Comparison of ENCODE assay signal across 8 cellular contexts in genomic region chr14:35826218-35826951, GRCh38. TPM values are rescaled to one million over a fixed set of nuclear protein-coding genes. Genes with fewer than 3 reads are reported as not detected.
A peak's percentile ranks its signal among the peaks of the same experiment; 100 is the strongest.
DNase-seq lines count a peak whose midpoint lies in the region; ATAC-seq and TF ChIP-seq lines count a peak whose summit lies in the region.

Gene BRMS1L (plus strand): TSS chr14:35826338. CDS start chr14:35826517, 179 bp downstream.

- peak in 3 of 6 experiments; percentile 36 to 45 (median 37) for TF ChIP-seq CTCF in upper lobe of left lung (IDR thresholded peaks at IDR 0.05)

- TF ChIP-seq EP300 in upper lobe of left lung (IDR thresholded peaks at IDR 0.05) = no peak

- H3K36me3 ChIP-seq in upper lobe of left lung = peaks cover 0 to 2% (median 0%) of the 10 kb centered on the region in 4 donors

- ATAC-seq in HG02884 (IDR thresholded peaks at IDR 0.05; ENCODE audit: unreplicated experiment) (peak; percentile 95), left cardiac atrium (peak; percentile 98 to 99), upper lobe of left lung (ENCODE audit: low FRiP score in 2 of 2) (peak; percentile 99 to 100)

- TF ChIP-seq POLR2A in GM15510 (IDR thresholded peaks at IDR 0.05; ENCODE audit: borderline replicate concordance, extremely low read depth, insufficient read length) (peak; percentile 93), upper lobe of left lung (IDR thresholded peaks at IDR 0.05) (peak; percentile 77 to 93 (median 82))

- H3K4me3 ChIP-seq in upper lobe of left lung = peak within 1 kb of the TSS; percentile 79 to 99 (median 93)

- peaks cover 0 to 9% (median 7%) of the 10 kb centered on the region in 4 donors for H3K4me1 ChIP-seq in upper lobe of left lung

- DNase-seq in NCI-H146 treated with DMSO at 0.1 percent for 48 hours (lab: John Stamatoyannopoulos, UW; ENCODE audit: unreplicated experiment) (peak; percentile 94), T-helper 1 cell (peak; percentile 91 to 98 (median 95)), amniotic stem cell (lab: John Stamatoyannopoulos, UW) (peak; percentile 93), left cardiac atrium (peak; percentile 99), posterior cingulate gyrus (peak; percentile 94 to 100 (median 98)), upper lobe of left lung (peak; percentile 99)

- no peaks in the 10 kb centered on the region for H3K27me3 ChIP-seq in upper lobe of left lung

- H3K9me3 ChIP-seq in upper lobe of left lung = no peaks in the 10 kb centered on the region

- peak within 1 kb of the TSS; percentile 95 to 99 (median 96) for H3K27ac ChIP-seq in upper lobe of left lung

- WGBS in upper lobe of left lung, 2 donors = 0% methylated on average over 2 to 54 of the region's 70 CpGs

- intact Hi-C loops in left cardiac atrium (cut with DNase I) (no loop called here), posterior cingulate gyrus (cut with DNase I) (loop anchor here (1.0 kb wide), 1 partner anchor 17 kb away; the partner anchor contains the start of gene RALGAPA1)

RNA-seq across cellular contexts. Expression of gene BRMS1L, which starts in this region (rescaled TPM):
- total RNA-seq in left cardiac atrium (10 to 100 TPM in 1 of 2 donors, 1 to 10 TPM in 1; 9.7 to 15.3 TPM), upper lobe of left lung (10 to 100 TPM in 1 of 6 donors, 1 to 10 TPM in 5; 2.1 to 14.4 (median 6.7) TPM)

Comparison
In these comparisons a context has a peak if more than half of its experiments do, and no peak if none do; other contexts are left out.
1. Peak in every context shown above with its lines: DNase-seq, ATAC-seq, H3K4me3 ChIP-seq and H3K27ac ChIP-seq.